9 cellular contexts compared by ENCODE assay signal in genomic region chr9:128065907-128066712, GRCh38. TPM values are rescaled to one million over a fixed set of nuclear protein-coding genes. Genes with fewer than 3 reads are reported as not detected.
DNase-seq lines count a peak whose midpoint lies in the region; ATAC-seq and TF ChIP-seq lines count a peak whose summit lies in the region.
"Had no signal": no experiment of that assay in that cellular context is flagged by ENCODE, and none has a peak within 500 bp of the region (broad histone marks: within the 10 kb centered on the region; RNA-seq: fewer than 3 reads in every experiment).

No MANE protein-coding gene starts in this region.

- no peak for DNase-seq in RWPE1 (ENCODE audit: low spot score)
- DNase-seq in heart left ventricle: peak in 2 of 5 donors; percentile 29 to 66
- peak; percentile 75 for DNase-seq in sciatic nerve (ENCODE audit: low spot score)
- no peak for DNase-seq in activated effector memory CD4-positive, alpha-beta T cell treated with Interleukin-2 at 50 U/mL for 16 hours
- DNase-seq: NCI-H69 had no signal

- ATAC-seq in heart left ventricle (no peak), sciatic nerve (no peak), GM21390 (IDR thresholded peaks at IDR 0.05; ENCODE audit: unreplicated experiment) (no peak), GM21737 (IDR thresholded peaks at IDR 0.05; ENCODE audit: unreplicated experiment) (no peak), HG02588 (IDR thresholded peaks at IDR 0.05; ENCODE audit: unreplicated experiment) (no peak)

- peaks cover 6 to 70% (median 40%) of the 10 kb centered on the region in 12 donors for H3K4me1 ChIP-seq in heart left ventricle

- no peaks in the 10 kb centered on the region for H3K9me3 ChIP-seq in heart left ventricle

- H3K4me3 ChIP-seq in GM12875 (ENCODE audit: low read depth, low read length) (peak overlapping the region; percentile 49), heart left ventricle (peak overlapping the region; percentile 10 to 96 (median 78))

- H3K27me3 ChIP-seq in heart left ventricle: no peaks in the 10 kb centered on the region

- WGBS in heart left ventricle, 4 donors: 87 to 95% (median 93%) methylated on average over 9 to 18 of the region's 18 CpGs

- CTCF ChIA-PET in RWPE1 (lab: Yijun Ruan, JAX): no interaction called here

- no peak for TF ChIP-seq POLR2A in heart left ventricle (IDR thresholded peaks at IDR 0.05)

- peaks cover 0 to 24% (median 16%) of the 10 kb centered on the region in 9 donors for H3K36me3 ChIP-seq in heart left ventricle

- TF ChIP-seq CTCF in GM12875 (IDR thresholded peaks at IDR 0.05; ENCODE audit: borderline replicate concordance, insufficient read depth, low read depth, low read length) (no peak), RWPE1 (conservative IDR thresholded peaks at IDR 0.05; ENCODE audit: low read depth) (no peak), heart left ventricle (IDR thresholded peaks at IDR 0.05) (no peak)

- intact Hi-C loops in heart left ventricle (cut with DNase I) (no loop called here), sciatic nerve (cut with DNase I) (no loop called here)

- POLR2A ChIA-PET in RWPE1 (lab: Yijun Ruan, JAX; ENCODE audit: low non-redundant PET): interaction anchor here (0.6 to 1.5 kb wide), 3 partner anchors 10 to 134 kb away, joined by 3 to 13 read pairs (median 5); no protein-coding TSS in a partner anchor

- H3K27ac ChIP-seq in RWPE1: peak overlapping the region; percentile 92
- peak overlapping the region; percentile 65 to 99 (median 96) for H3K27ac ChIP-seq in heart left ventricle

RNA-seq across cellular contexts. Expression of gene NAIF1, which starts 1.0 kb away (rescaled TPM):
- 1 to 10 TPM; 3.5 to 8.9 (median 7.2) TPM for total RNA-seq in heart left ventricle
- polyA plus RNA-seq in heart left ventricle: 1 to 10 TPM; 4.0 to 5.0 TPM
- 7.8 TPM for total RNA-seq in sciatic nerve

RNA-seq across cellular contexts. Expression of gene SLC25A25, which starts 1.9 kb away (rescaled TPM):
- 10 to 100 TPM in 3 of 9 donors, 1 to 10 TPM in 6; 3.2 to 15.1 (median 6.7) TPM for total RNA-seq in heart left ventricle
- polyA plus RNA-seq in heart left ventricle: 1 to 10 TPM; 1.7 to 8.8 TPM
- 21.0 TPM for total RNA-seq in sciatic nerve
